In the genomic region with DNA sequence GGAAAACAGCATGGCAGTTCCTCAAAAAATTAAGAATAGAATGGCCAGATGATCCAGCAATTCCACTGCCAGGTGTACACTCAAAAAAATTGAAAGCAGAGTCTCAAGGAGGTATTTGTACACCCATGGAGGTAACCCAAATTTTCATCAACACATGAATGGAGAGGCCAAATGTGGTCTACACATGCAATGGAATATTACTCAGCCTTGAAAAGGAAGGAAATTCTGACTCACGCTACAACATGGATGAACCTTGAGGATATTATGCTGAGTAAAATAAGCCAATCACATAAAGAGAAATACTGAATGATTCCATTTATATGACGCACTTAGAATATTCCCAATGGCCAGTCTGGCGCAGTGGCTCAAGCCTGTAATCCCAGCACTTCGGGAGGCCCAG, we compare ENCODE assay signal across 7 cellular contexts. TPM values are rescaled to one million over a fixed set of nuclear protein-coding genes. Genes with fewer than 3 reads are reported as not detected.
"Had no signal": no experiment of that assay in that cellular context is flagged by ENCODE, and none has a peak within 500 bp of the region (broad histone marks: within the 10 kb centered on the region; RNA-seq: fewer than 3 reads in every experiment).

No MANE protein-coding gene starts in this region.

RNA-seq across cellular contexts. Expression of a gene that starts 4.9 kb away (rescaled TPM):
- polyA plus RNA-seq: naive thymus-derived CD4-positive, alpha-beta T cell had no signal

RNA-seq across cellular contexts. Expression of a gene that starts 19.9 kb away (rescaled TPM):
- total RNA-seq: lung microvascular endothelial cell, mammary epithelial cell, mesothelial cell of epicardium, mucosa of gallbladder, myocyte had no signal
- polyA plus RNA-seq: immature natural killer cell, mammary epithelial cell had no signal

RNA-seq across cellular contexts. Expression of a gene that starts 43.6 kb away (rescaled TPM):
- total RNA-seq: myocyte had no signal
